8 cellular contexts compared by ENCODE assay signal in genomic region chr22:29635734-29636357, GRCh38. TPM values are rescaled to one million over a fixed set of nuclear protein-coding genes. Genes with fewer than 3 reads are reported as not detected.
DNase-seq lines count a peak whose midpoint lies in the region; ATAC-seq and TF ChIP-seq lines count a peak whose summit lies in the region.

No MANE protein-coding gene starts in this region.

- H3K9me3 ChIP-seq in right lobe of liver, result no peaks in the 10 kb centered on the region

- H3K36me3 ChIP-seq in right lobe of liver, result peaks cover 0 to 10% (median 0%) of the 10 kb centered on the region in 4 donors

- no peak overlapping the region for H3K4me3 ChIP-seq in right lobe of liver

- WGBS in right lobe of liver (ENCODE audit: insufficient coverage, low coverage, low lambda C conversion rate, missing lambda C conversion rate), result 41% methylated on average over 3 of the region's 3 CpGs

- DNase-seq in CD1c-positive myeloid dendritic cell (ENCODE audit: extremely low spot score) (peak; percentile 30), H4 (ENCODE audit: low spot score) (peak; percentile 34), NCI-H82 treated with DMSO at 0.1 percent for 48 hours (lab: John Stamatoyannopoulos, UW; ENCODE audit: unreplicated experiment) (peak; percentile 61), cerebellum (ENCODE audit: low spot score) (peak; percentile 78), right lobe of liver (no peak), NCI-H187 treated with DMSO at 0.1 percent for 48 hours (lab: John Stamatoyannopoulos, UW) (no peak)
- no peak for DNase-seq in stimulated activated CD4-positive, alpha-beta T cell treated with anti-CD3 and anti-CD28 coated beads, Interleukin-1b, Interleukin-23, amount 100 ng/mL, for 48 hours

- no peak overlapping the region for H3K27ac ChIP-seq in right lobe of liver

- no peaks in the 10 kb centered on the region for H3K27me3 ChIP-seq in right lobe of liver

- intact Hi-C loops in right lobe of liver (cut with DNase I), result no loop called here

- peak; percentile 32 to 71 (median 62) for TF ChIP-seq CTCF in right lobe of liver (IDR thresholded peaks at IDR 0.05)

- no peaks in the 10 kb centered on the region for H3K4me1 ChIP-seq in right lobe of liver

- no peak for TF ChIP-seq POLR2A in right lobe of liver (IDR thresholded peaks at IDR 0.05)

- ATAC-seq in right lobe of liver (peak; percentile 63 to 66 (median 65)), GM18873 (IDR thresholded peaks at IDR 0.05; ENCODE audit: low FRiP score, unreplicated experiment) (no peak)

RNA-seq across cellular contexts. Expression of gene NF2, which starts 32.4 kb away (rescaled TPM):
- 32.3 and 32.4 TPM in 2 replicates for total RNA-seq in H4 (2014; rRNA removed; shearing (Covaris generic))
- 32.0 TPM for total RNA-seq in cerebellum
- 10 to 100 TPM in 5 of 6 experiments, 1 to 10 TPM in 1; 9.6 to 24.8 (median 14.0) TPM for total RNA-seq in right lobe of liver

RNA-seq across cellular contexts. Expression of gene NIPSNAP1, which starts 54.9 kb away (rescaled TPM):
- total RNA-seq in H4 (2014; rRNA removed; shearing (Covaris generic)), result 58.8 and 72.4 TPM in 2 replicates
- total RNA-seq in cerebellum (59.4 TPM), right lobe of liver (100 to 1,000 TPM in 5 of 6 experiments, 10 to 100 TPM in 1; 94.5 to 149 (median 141) TPM)

Comparison
In these comparisons a context has a peak if more than half of its experiments do, and no peak if none do; other contexts are left out.
1. DNase-seq: peak in CD1c-positive myeloid dendritic cell (single experiment), H4 (single experiment), NCI-H82 treated with DMSO at 0.1 percent for 48 hours (single experiment) and cerebellum (single experiment); none in right lobe of liver (0 of 3), stimulated activated CD4-positive, alpha-beta T cell treated with anti-CD3 and anti-CD28 coated beads, Interleukin-1b, Interleukin-23, amount 100 ng/mL, for 48 hours (single experiment) and NCI-H187 treated with DMSO at 0.1 percent for 48 hours (single experiment).